ENCODE assay signal across 8 cellular contexts in the genomic region with DNA sequence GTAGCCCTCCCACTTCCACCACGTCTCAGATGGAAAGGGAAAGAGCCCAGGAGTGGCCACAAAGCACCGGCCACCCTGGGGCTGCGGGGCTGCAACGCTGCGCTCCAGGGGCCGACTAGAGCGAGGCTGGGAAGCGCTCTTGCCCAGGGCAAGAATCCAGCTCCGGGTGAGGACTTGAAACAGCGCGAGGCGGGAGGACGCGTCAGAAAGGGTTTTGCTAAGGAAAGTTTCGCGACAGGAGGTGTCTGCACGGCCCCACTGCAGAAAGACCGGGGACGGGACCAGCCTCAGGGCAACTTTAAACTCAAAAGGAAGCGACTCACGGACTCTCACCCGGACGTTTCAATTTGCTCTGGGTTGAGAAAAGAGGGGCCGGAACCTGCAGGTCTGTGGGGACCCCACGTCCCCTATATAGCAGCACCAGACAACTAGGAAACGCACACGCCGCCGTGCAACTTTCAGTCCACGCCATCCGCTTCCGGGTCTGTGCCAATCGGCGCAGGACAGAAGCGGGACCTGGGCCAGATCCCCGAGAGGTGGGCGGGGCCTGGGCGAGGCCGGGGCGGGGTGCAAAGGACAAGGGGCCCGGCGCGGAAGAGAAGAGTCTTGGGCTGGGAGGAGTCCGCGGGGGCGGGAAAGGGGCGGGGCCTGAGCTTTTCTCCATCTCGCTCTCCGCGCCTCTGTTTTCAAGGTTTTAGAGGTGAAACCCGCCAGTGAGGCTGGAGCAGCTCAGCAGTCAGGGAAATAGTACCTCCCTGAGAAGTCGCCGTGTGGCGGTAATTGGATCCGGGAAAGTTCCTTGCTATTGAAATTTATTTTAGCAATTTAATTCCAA. TPM values are rescaled to one million over a fixed set of nuclear protein-coding genes. Genes with fewer than 3 reads are reported as not detected.
A peak's percentile ranks its signal among the peaks of the same experiment; 100 is the strongest.
DNase-seq lines count a peak whose midpoint lies in the region; ATAC-seq, FAIRE-seq and TF ChIP-seq lines count a peak whose summit lies in the region.

A gene (minus strand): TSS at position 488 of the 835 bp plus-strand sequence. CDS start 6,792 bp downstream, outside the sequence.

- H3K9me3 ChIP-seq in astrocyte (ENCODE audit: insufficient read depth, low read depth, low read length), result peaks cover 15% of the 10 kb centered on the region
- no peaks in the 10 kb centered on the region for H3K9me3 ChIP-seq in uterus

- peak; percentile 91 for DNase-seq in GM12892 (ENCODE audit: insufficient read length)
- peak; percentile 88 for DNase-seq in NCI-H1436 treated with DMSO at 0.1 percent for 48 hours (lab: John Stamatoyannopoulos, UW)
- DNase-seq in T-helper 2 cell, result peak; percentile 94 to 99 (median 98)
- peak; percentile 85 for DNase-seq in astrocyte (ENCODE audit: low read depth)
- peak; percentile 91 for DNase-seq in hepatic stellate cell (ENCODE audit: low spot score)
- peak; percentile 88 for DNase-seq in putamen (ENCODE audit: low spot score)
- peak; percentile 98 to 99 for DNase-seq in uterus

- H4K20me1 ChIP-seq in astrocyte (ENCODE audit: insufficient read depth, low read length), result no peaks in the 10 kb centered on the region

- no peaks in the 10 kb centered on the region for H3K27me3 Mint-ChIP-seq in astrocyte (ENCODE audit: low read depth, unreplicated experiment)

- TF ChIP-seq POLR2A in GM12892 (IDR thresholded peaks at IDR 0.05; ENCODE audit: low read depth, low read length) (peak; percentile 86), uterus (IDR thresholded peaks at IDR 0.05) (peak; percentile 51 to 58)

- peak within 1 kb of the TSS; percentile 91 for H2AFZ ChIP-seq in astrocyte (ENCODE audit: low read depth, low read length)

- peak within 1 kb of the TSS; percentile 82 for H3K4me3 ChIP-seq in astrocyte (ENCODE audit: insufficient read depth, low read depth, low read length)
- H3K4me3 ChIP-seq in uterus, result peak within 1 kb of the TSS; percentile 48 to 58

- no peaks in the 10 kb centered on the region for H3K27me3 ChIP-seq in astrocyte (ENCODE audit: insufficient read depth, low read length)
- no peaks in the 10 kb centered on the region for H3K27me3 ChIP-seq in uterus

- H3K4me1 ChIP-seq in astrocyte (ENCODE audit: insufficient read depth, low read length) (peaks cover 8% of the 10 kb centered on the region), uterus (no peaks in the 10 kb centered on the region)

- H3K4me2 ChIP-seq in astrocyte (ENCODE audit: low read length), result peak within 1 kb of the TSS; percentile 91

- no peaks in the 10 kb centered on the region for H3K36me3 ChIP-seq in astrocyte (ENCODE audit: insufficient read depth, low read length)
- no peaks in the 10 kb centered on the region for H3K36me3 ChIP-seq in uterus

- H3K79me2 ChIP-seq in astrocyte (ENCODE audit: insufficient read depth, low read length), result peaks cover 17% of the 10 kb centered on the region

- peak; percentile 99 for ATAC-seq in HG02798 (IDR thresholded peaks at IDR 0.05; ENCODE audit: poor library complexity, unreplicated experiment)

- H3K4me3 Mint-ChIP-seq in astrocyte (ENCODE audit: unreplicated experiment), result peak within 1 kb of the TSS; percentile 99

- FAIRE-seq in GM12892 (lab: Jason Lieb, UNC) (peak; percentile 87), astrocyte (lab: Jason Lieb, UNC) (no peak)

- H3K4me1 Mint-ChIP-seq in astrocyte (ENCODE audit: low read depth, unreplicated experiment), result peaks cover 7% of the 10 kb centered on the region

- TF ChIP-seq CTCF in astrocyte (IDR thresholded peaks at IDR 0.05; ENCODE audit: insufficient read depth, low read depth, low read length) (no peak), uterus (IDR thresholded peaks at IDR 0.05) (no peak)

- H3K27ac Mint-ChIP-seq in astrocyte (ENCODE audit: unreplicated experiment), result peak within 1 kb of the TSS; percentile 87

- peaks cover 11% of the 10 kb centered on the region for H3K9me3 Mint-ChIP-seq in astrocyte (ENCODE audit: unreplicated experiment)

- intact Hi-C loops in uterus (cut with DNase I; ENCODE audit: low total_unique reads), result no loop called here

- H3K9ac ChIP-seq in astrocyte (ENCODE audit: low read length), result peak within 1 kb of the TSS; percentile 81

- peaks cover 30% of the 10 kb centered on the region for H3K36me3 Mint-ChIP-seq in astrocyte (ENCODE audit: low read depth, unreplicated experiment)

- H3K27ac ChIP-seq in astrocyte (ENCODE audit: low read depth, low read length) (peak within 1 kb of the TSS; percentile 46), uterus (peak within 1 kb of the TSS; percentile 85)

RNA-seq across cellular contexts. Expression of the gene that starts here (rescaled TPM):
- 7.0 TPM for polyA plus RNA-seq in GM12892 (2012; ENCODE audit: missing spikeins)
- total RNA-seq in astrocyte (10.3 and 12.2 TPM in 2 replicates), uterus (10 to 100 TPM in 2 of 4 donors, 1 to 10 TPM in 2; 3.1 to 25.4 (median 11.9) TPM)

Comparison
In these comparisons a context has a peak if more than half of its experiments do, and no peak if none do; other contexts are left out.
1. Peak in every context shown above with its lines: DNase-seq, ATAC-seq, H3K4me3 ChIP-seq and H3K27ac ChIP-seq.